In genomic region chr1:97105531-97105930, GRCh38 we compare ENCODE assay signal across 21 cellular contexts.
DNase-seq lines count a peak whose midpoint lies in the region; ATAC-seq and TF ChIP-seq lines count a peak whose summit lies in the region.
"Had no signal": no experiment of that assay in that cellular context is flagged by ENCODE, and none has a peak within 500 bp of the region (broad histone marks: within the 10 kb centered on the region; RNA-seq: fewer than 3 reads in every experiment).

No MANE protein-coding gene starts in this region.

- peaks cover 49% of the 10 kb centered on the region for H3K4me1 Mint-ChIP-seq in HFFc6 (ENCODE audit: low read depth)

- H3K27me3 ChIP-seq in foreskin keratinocyte, result no peaks in the 10 kb centered on the region
- H3K27me3 ChIP-seq in aorta (ENCODE audit: control insufficient read depth in 1 of 2, insufficient read depth in 2 of 2, low read length in 1 of 2), result peaks cover 0 to 1% of the 10 kb centered on the region in 2 donors
- no peaks in the 10 kb centered on the region for H3K27me3 ChIP-seq in H7 (ENCODE audit: control insufficient read depth, insufficient read depth, low read length)
- H3K27me3 ChIP-seq: SJCRH30 had no signal

- WGBS in aorta, 2 donors, result 17 to 33% methylated on average over 2 of the region's 2 CpGs

- no peaks in the 10 kb centered on the region for H3K9me3 ChIP-seq in aorta (ENCODE audit: control insufficient read depth, low read length)
- H3K9me3 ChIP-seq: SJCRH30 had no signal

- H3K36me3 ChIP-seq in aorta (ENCODE audit: control insufficient read depth in 1 of 2, insufficient read depth in 2 of 2, low read length in 1 of 2) (no peaks in the 10 kb centered on the region), H7 (replicated peaks; ENCODE audit: control insufficient read depth, insufficient read depth, low read length) (no peaks in the 10 kb centered on the region)
- H3K36me3 ChIP-seq: SJCRH30 had no signal

- H3K4me3 ChIP-seq in choroid plexus epithelial cell (ENCODE audit: low read depth, low read length), result no peak overlapping the region
- no peak overlapping the region for H3K4me3 ChIP-seq in aorta (ENCODE audit: low read length in 2 of 2)
- H3K4me3 ChIP-seq in H7 (ENCODE audit: insufficient read depth, low read depth, low read length), result no peak overlapping the region
- H3K4me3 ChIP-seq: SJCRH30 had no signal

- H3K27me3 Mint-ChIP-seq in HFFc6 (ENCODE audit: insufficient read depth), result no peaks in the 10 kb centered on the region

- no peaks in the 10 kb centered on the region for H3K4me1 ChIP-seq in foreskin keratinocyte
- H3K4me1 ChIP-seq in aorta (ENCODE audit: control insufficient read depth in 1 of 2, insufficient read depth in 2 of 2, low read length in 2 of 2), result no peaks in the 10 kb centered on the region
- H3K4me1 ChIP-seq: SJCRH30 had no signal

- DNase-seq in AG09319 (ENCODE audit: extremely low read depth, low read depth) (peak; percentile 11), HFFc6 (peak; percentile 4), choroid plexus epithelial cell (ENCODE audit: low read depth) (peak; percentile 15), iris pigment epithelial cell (ENCODE audit: low read depth) (peak; percentile 13), foreskin keratinocyte (no peak), aorta (no peak), H7 (no peak)
- DNase-seq: C1 segment of cervical spinal cord, DND-41, GDM1, NCI-H1417, NCI-H187, NCI-H2107, NCI-H345, NCI-H524 treated with DMSO at 0.1 percent for 48 hours, PC-3, SJCRH30, SW 1271 had no signal

- ATAC-seq in foreskin keratinocyte (no peak), GM19397 (IDR thresholded peaks at IDR 0.05; ENCODE audit: unreplicated experiment) (no peak), aorta (ENCODE audit: low FRiP score) (no peak)
- ATAC-seq: PC-3 had no signal

- no peak overlapping the region for H3K4me3 Mint-ChIP-seq in HFFc6

- H3K27ac ChIP-seq in foreskin keratinocyte, result no peak overlapping the region
- no peak overlapping the region for H3K27ac ChIP-seq in aorta (ENCODE audit: low read depth in 1 of 2, low read length in 2 of 2)
- H3K27ac ChIP-seq: KMS-11, RWPE1, SJCRH30 had no signal

- no peak for TF ChIP-seq CTCF in AG09319 (IDR thresholded peaks at IDR 0.05; ENCODE audit: low read depth, low read length)
- no peak for TF ChIP-seq CTCF in HFFc6 (IDR thresholded peaks at IDR 0.05)
- TF ChIP-seq CTCF in choroid plexus epithelial cell (conservative IDR thresholded peaks at IDR 0.05; ENCODE audit: low read depth, low read length), result no peak
- no peak for TF ChIP-seq CTCF in foreskin keratinocyte (conservative IDR thresholded peaks at IDR 0.05)

- H3K36me3 Mint-ChIP-seq in HFFc6 (ENCODE audit: low read depth), result peaks cover 31% of the 10 kb centered on the region

- intact Hi-C loops in aorta (cut with DNase I), result no loop called here

- H3K9me3 Mint-ChIP-seq in HFFc6, result peaks cover 12% of the 10 kb centered on the region

- no peak overlapping the region for H3K27ac Mint-ChIP-seq in HFFc6

Comparison
In these comparisons a context has a peak if more than half of its experiments do, and no peak if none do; other contexts are left out.
1. DNase-seq: peak in AG09319 (single experiment), HFFc6 (single experiment), choroid plexus epithelial cell (single experiment) and iris pigment epithelial cell (single experiment); none in foreskin keratinocyte (0 of 2), aorta (0 of 2) and H7 (single experiment).